8 cellular contexts compared by ENCODE assay signal in the genomic region with DNA sequence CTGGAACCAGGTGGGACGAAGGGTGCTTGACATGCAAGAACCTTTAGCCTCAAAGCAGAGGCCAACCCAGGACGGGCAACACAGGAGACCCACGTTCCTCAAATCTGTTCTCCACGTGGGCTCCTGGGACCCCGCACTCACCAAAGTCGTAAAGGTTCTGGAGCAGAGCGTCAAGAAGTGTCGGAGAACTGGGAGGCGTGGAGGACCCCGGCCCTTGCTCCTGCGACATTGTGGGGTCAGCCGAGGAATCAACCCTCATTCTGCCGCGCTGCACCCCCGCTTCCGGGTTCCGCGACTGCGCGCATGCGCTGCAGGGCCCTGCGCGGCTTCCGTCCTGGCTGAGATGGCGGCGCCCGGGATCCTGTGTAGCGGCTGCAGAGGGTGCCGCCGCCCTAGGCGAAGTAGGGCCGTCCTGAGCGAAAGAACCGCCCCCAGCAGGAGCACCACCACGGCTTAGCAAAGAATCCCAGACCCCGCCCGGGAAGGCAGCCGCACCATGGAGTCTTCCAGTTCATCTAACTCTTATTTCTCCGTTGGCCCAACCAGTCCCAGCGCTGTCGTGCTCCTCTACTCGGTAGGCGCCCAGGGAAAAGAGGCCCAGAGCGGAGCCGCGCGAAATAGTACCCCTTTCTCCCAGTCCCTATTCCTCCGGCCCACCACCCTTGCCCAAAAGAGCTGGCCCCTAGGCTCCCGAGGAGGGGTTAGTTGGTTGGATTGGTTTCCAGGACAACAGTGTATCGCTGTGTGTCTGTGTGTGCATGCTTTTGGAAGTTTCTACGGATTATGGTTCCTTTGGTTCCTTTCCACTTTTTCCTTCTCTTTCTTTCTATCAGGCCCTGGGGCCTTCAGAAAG. TPM values are rescaled to one million over a fixed set of nuclear protein-coding genes. Genes with fewer than 3 reads are reported as not detected.
A peak's percentile ranks its signal among the peaks of the same experiment; 100 is the strongest.
DNase-seq lines count a peak whose midpoint lies in the region; ATAC-seq and TF ChIP-seq lines count a peak whose summit lies in the region.

A gene (plus strand): TSS at position 330 of the 853 bp plus-strand sequence. CDS start 167 bp downstream, at position 497.

- H3K36me3 ChIP-seq in fibroblast of lung (ENCODE audit: control insufficient read depth, insufficient read depth, low read length) = no peaks in the 10 kb centered on the region

- H4K20me1 ChIP-seq in fibroblast of lung (ENCODE audit: control insufficient read depth, extremely low read depth, insufficient read depth, low read length) = no peaks in the 10 kb centered on the region

- POLR2A ChIA-PET in naive thymus-derived CD8-positive, alpha-beta T cell (lab: Charles Lee) = interaction anchor here (0.9 to 1.7 kb wide), 5 partner anchors 10 to 262 kb away, joined by 3 to 8 read pairs (median 4); a partner anchor contains a TSS

- peak within 1 kb of the TSS; percentile 90 for H2AFZ ChIP-seq in fibroblast of lung (ENCODE audit: low read length)

- peak within 1 kb of the TSS; percentile 94 for H3K4me2 ChIP-seq in fibroblast of lung (ENCODE audit: extremely low read depth, insufficient read depth, low read length)

- peaks cover 34 to 82% (median 78%) of the 10 kb centered on the region in 4 donors for H3K4me1 Mint-ChIP-seq in naive thymus-derived CD8-positive, alpha-beta T cell
- peaks cover 22 to 63% of the 10 kb centered on the region in 2 donors for H3K4me1 Mint-ChIP-seq in stimulated activated naive B cell treated with anti-CD40 and anti-IgM and Interleukin-4, amounts not matched to agents 10 μg/mL and 1 μg/mL and 100 μg/mL, for 72 hours

- peaks cover 47% of the 10 kb centered on the region for H3K79me2 ChIP-seq in fibroblast of lung (ENCODE audit: control insufficient read depth, insufficient read depth, low read length)

- H3K27me3 ChIP-seq in fibroblast of lung (ENCODE audit: control insufficient read depth, insufficient read depth, low read length) = no peaks in the 10 kb centered on the region

- peaks cover 8 to 33% (median 19%) of the 10 kb centered on the region in 3 donors for H3K36me3 Mint-ChIP-seq in naive thymus-derived CD8-positive, alpha-beta T cell
- peaks cover 39 to 57% of the 10 kb centered on the region in 2 donors for H3K36me3 Mint-ChIP-seq in stimulated activated naive B cell treated with anti-CD40 and anti-IgM and Interleukin-4, amounts not matched to agents 10 μg/mL and 1 μg/mL and 100 μg/mL, for 72 hours

- peaks cover 0 to 1% (median 0%) of the 10 kb centered on the region in 5 donors for H3K27me3 Mint-ChIP-seq in naive thymus-derived CD8-positive, alpha-beta T cell
- H3K27me3 Mint-ChIP-seq in stimulated activated naive B cell treated with anti-CD40 and anti-IgM and Interleukin-4, amounts not matched to agents 10 μg/mL and 1 μg/mL and 100 μg/mL, for 72 hours = no peaks in the 10 kb centered on the region

- H3K27ac ChIP-seq in fibroblast of lung (ENCODE audit: insufficient read depth, low read length) = peak within 1 kb of the TSS; percentile 83

- H3K9me3 Mint-ChIP-seq in naive thymus-derived CD8-positive, alpha-beta T cell = no peaks in the 10 kb centered on the region
- H3K9me3 Mint-ChIP-seq in stimulated activated naive B cell treated with anti-CD40 and anti-IgM and Interleukin-4, amounts not matched to agents 10 μg/mL and 1 μg/mL and 100 μg/mL, for 72 hours = no peaks in the 10 kb centered on the region

- H3K4me3 Mint-ChIP-seq in naive thymus-derived CD8-positive, alpha-beta T cell = peak within 1 kb of the TSS; percentile 92 to 99 (median 97)
- peak within 1 kb of the TSS; percentile 97 to 98 for H3K4me3 Mint-ChIP-seq in stimulated activated naive B cell treated with anti-CD40 and anti-IgM and Interleukin-4, amounts not matched to agents 10 μg/mL and 1 μg/mL and 100 μg/mL, for 72 hours

- peak; percentile 93 for ATAC-seq in GM21717 (IDR thresholded peaks at IDR 0.05; ENCODE audit: unreplicated experiment)
- ATAC-seq in naive thymus-derived CD8-positive, alpha-beta T cell = peak; percentile 96 to 97
- peak; percentile 99 for ATAC-seq in stimulated activated naive B cell treated with anti-CD40 and anti-IgM and Interleukin-4, amounts not matched to agents 10 μg/mL and 1 μg/mL and 100 μg/mL, for 72 hours (replicated peaks)

- peak within 1 kb of the TSS; percentile 63 for H3K9ac ChIP-seq in fibroblast of lung (ENCODE audit: insufficient read depth, low read length)

- H3K4me3 ChIP-seq in fibroblast of lung (replicated peaks in 1 of 4; ENCODE audit: control extremely low read depth in 1 of 4, insufficient read depth in 1 of 4, low read depth in 3 of 4, low read length in 4 of 4) = peak within 1 kb of the TSS; percentile 75 to 96 (median 86)

- TF ChIP-seq CTCF in fibroblast of lung (conservative IDR thresholded peaks at IDR 0.05 in 1 of 2, IDR thresholded peaks at IDR 0.05 in 1 of 2; ENCODE audit: low read depth in 1 of 2, low read length in 2 of 2) = no peak

- no peaks in the 10 kb centered on the region for H3K4me1 ChIP-seq in fibroblast of lung (ENCODE audit: control insufficient read depth, extremely low read depth, insufficient read depth, low read length)

- H3K27ac Mint-ChIP-seq in naive thymus-derived CD8-positive, alpha-beta T cell = peak within 1 kb of the TSS; percentile 95 to 99 (median 98)
- H3K27ac Mint-ChIP-seq in stimulated activated naive B cell treated with anti-CD40 and anti-IgM and Interleukin-4, amounts not matched to agents 10 μg/mL and 1 μg/mL and 100 μg/mL, for 72 hours = peak within 1 kb of the TSS; percentile 98

- DNase-seq in DMS79 (lab: John Stamatoyannopoulos, UW) = peak; percentile 69
- peak; percentile 87 for DNase-seq in KG1 (lab: John Stamatoyannopoulos, UW)
- DNase-seq in RPMI8226 = peak; percentile 94
- DNase-seq in activated T-helper 1 cell treated with anti-CD3 and anti-CD28 coated beads, Interleukin-2, amount 50 U/mL, for 16 hours (ENCODE audit: low read depth in 1 of 2, low spot score in 1 of 2) = peak; percentile 78 to 89
- DNase-seq in fibroblast of lung (ENCODE audit: low read depth in 2 of 2) = peak; percentile 80 to 81
- DNase-seq in naive thymus-derived CD8-positive, alpha-beta T cell = peak; percentile 84 to 95 (median 92)
- DNase-seq in stimulated activated naive B cell treated with anti-CD40 and anti-IgM and Interleukin-4, amounts not matched to agents 10 μg/mL and 1 μg/mL and 100 μg/mL, for 72 hours = peak; percentile 86

- H3K9me3 ChIP-seq in fibroblast of lung (ENCODE audit: control insufficient read depth, insufficient read depth, low read depth, low read length) = no peaks in the 10 kb centered on the region

RNA-seq across cellular contexts. Expression of the gene that starts here (rescaled TPM):
- 56.2 and 60.4 TPM in 2 replicates for total RNA-seq in fibroblast of lung
- 38.9 and 42.5 TPM in 2 replicates for polyA plus RNA-seq in fibroblast of lung
- 35.4 and 35.5 TPM in 2 replicates for polyA plus RNA-seq in fibroblast of lung (2012)
- polyA minus RNA-seq in fibroblast of lung (ENCODE audit: low replicate concordance) = 13.7 and 18.4 TPM in 2 replicates
- total RNA-seq in naive thymus-derived CD8-positive, alpha-beta T cell = 10 to 100 TPM; 34.5 to 38.6 TPM
- polyA plus RNA-seq in naive thymus-derived CD8-positive, alpha-beta T cell = 10 to 100 TPM; 23.3 to 34.7 (median 27.3) TPM

Comparison
In these comparisons a context has a peak if more than half of its experiments do, and no peak if none do; other contexts are left out.
1. Peak in every context shown above with its lines: DNase-seq, ATAC-seq, H3K4me3 ChIP-seq and H3K27ac ChIP-seq.